Comparison of ENCODE assay signal across 6 cellular contexts in genomic region chr2:172705352-172705751, GRCh38. TPM values are rescaled to one million over a fixed set of nuclear protein-coding genes. Genes with fewer than 3 reads are reported as not detected.
"Had no signal": no experiment of that assay in that cellular context is flagged by ENCODE, and none has a peak within 500 bp of the region (broad histone marks: within the 10 kb centered on the region; RNA-seq: fewer than 3 reads in every experiment).

No MANE protein-coding gene starts in this region.

- H3K4me3 Mint-ChIP-seq: IgD-negative memory B cell had no signal

- H3K4me3 ChIP-seq: K562 had no signal

- H3K27ac ChIP-seq: HL-60 had no signal

- ATAC-seq: HepG2, K562 had no signal

- DNase-seq: KBM-7 had no signal

RNA-seq across cellular contexts. Expression of gene RAPGEF4, which starts 30.3 kb away (rescaled TPM):
- total RNA-seq: HT-29 had no signal
- polyA plus RNA-seq: IgD-negative memory B cell had no signal
